In genomic region chr3:11459147-11459837, GRCh38 we compare ENCODE assay signal across 22 cellular contexts.
DNase-seq lines count a peak whose midpoint lies in the region; ATAC-seq and TF ChIP-seq lines count a peak whose summit lies in the region.
"Had no signal": no experiment of that assay in that cellular context is flagged by ENCODE, and none has a peak within 500 bp of the region (broad histone marks: within the 10 kb centered on the region; RNA-seq: fewer than 3 reads in every experiment).

No MANE protein-coding gene starts in this region.

- no peak for TF ChIP-seq POLR2A in uterus (IDR thresholded peaks at IDR 0.05)

- TF ChIP-seq CTCF in CD14-positive monocyte (IDR thresholded peaks at IDR 0.05), result no peak
- no peak for TF ChIP-seq CTCF in RWPE2 (IDR thresholded peaks at IDR 0.05; ENCODE audit: poor library complexity, severe bottlenecking)
- no peak for TF ChIP-seq CTCF in choroid plexus epithelial cell (conservative IDR thresholded peaks at IDR 0.05; ENCODE audit: low read depth, low read length)
- no peak for TF ChIP-seq CTCF in uterus (IDR thresholded peaks at IDR 0.05)

- H3K9me3 ChIP-seq in RWPE2 (ENCODE audit: severe bottlenecking) (no peaks in the 10 kb centered on the region), T-helper 17 cell (ENCODE audit: control insufficient read depth, low read length, poor library complexity, severe bottlenecking) (no peaks in the 10 kb centered on the region), HAP-1 (no peaks in the 10 kb centered on the region), uterus (no peaks in the 10 kb centered on the region)
- H3K9me3 ChIP-seq: A549, SJSA1, spleen had no signal

- H3K36me3 Mint-ChIP-seq in CD14-positive monocyte (peaks cover 39 to 53% of the 10 kb centered on the region in 2 donors), T-helper 17 cell (ENCODE audit: low read depth) (no peaks in the 10 kb centered on the region)
- peaks cover 1% of the 10 kb centered on the region for H3K36me3 Mint-ChIP-seq in T-helper 2 cell treated with Interferon-gamma antibody and Interleukin-4, amounts not matched to agents 5 μg/mL and 100 μg/mL, for 36 hours (ENCODE audit: low read depth)
- H3K36me3 Mint-ChIP-seq: natural killer cell treated with Interleukin-12 subunit alpha and Interleukin-12 subunit beta and Interleukin-15 and Interleukin-18, amount 100 ng/mL, for 72 hours had no signal

- H3K36me3 ChIP-seq in RWPE2 (ENCODE audit: low read depth) (no peaks in the 10 kb centered on the region), HAP-1 (replicated peaks) (no peaks in the 10 kb centered on the region), uterus (no peaks in the 10 kb centered on the region)
- H3K36me3 ChIP-seq: SJSA1 had no signal

- H3K4me3 ChIP-seq in RWPE2 (ENCODE audit: severe bottlenecking) (no peak overlapping the region), choroid plexus epithelial cell (ENCODE audit: low read depth, low read length) (no peak overlapping the region), HAP-1 (no peak overlapping the region), uterus (no peak overlapping the region)
- H3K4me3 ChIP-seq: A549, SJSA1, spleen had no signal

- peaks cover 0 to under 1% (median 0%) of the 10 kb centered on the region in 7 donors for H3K9me3 Mint-ChIP-seq in CD14-positive monocyte
- no peaks in the 10 kb centered on the region for H3K9me3 Mint-ChIP-seq in T-helper 2 cell treated with Interferon-gamma antibody and Interleukin-4, amounts not matched to agents 5 μg/mL and 100 μg/mL, for 36 hours
- H3K9me3 Mint-ChIP-seq: activated T-helper 1 cell treated with anti-CD3 and anti-CD28 coated beads, Interleukin-12 subunit alpha, Interleukin-12 subunit beta, Interleukin-2, Interleukin-4 antibody, amounts not matched to agents 30 ng/mL and 10 ng/mL and 1 ng/mL, durations not matched to agents 14 hours and 24 hours and 36 hours; endodermal cell; natural killer cell treated with Interleukin-12 subunit alpha and Interleukin-12 subunit beta and Interleukin-15 and Interleukin-18, amount 100 ng/mL, for 72 hours had no signal

- H3K27ac ChIP-seq in RWPE2 (ENCODE audit: poor library complexity, severe bottlenecking), result peak overlapping the region; percentile 72
- H3K27ac ChIP-seq in uterus, result no peak overlapping the region
- H3K27ac ChIP-seq: A549, C4-2B, SJSA1, spleen had no signal

- H3K27ac Mint-ChIP-seq in CD14-positive monocyte (peak overlapping the region in 5 of 7 donors; percentile 7 to 92 (median 82)), T-helper 17 cell (no peak overlapping the region)
- no peak overlapping the region for H3K27ac Mint-ChIP-seq in T-helper 2 cell treated with Interferon-gamma antibody and Interleukin-4, amounts not matched to agents 5 μg/mL and 100 μg/mL, for 36 hours
- H3K27ac Mint-ChIP-seq: activated T-helper 1 cell treated with anti-CD3 and anti-CD28 coated beads, Interleukin-12 subunit alpha, Interleukin-12 subunit beta, Interleukin-2, Interleukin-4 antibody, amounts not matched to agents 30 ng/mL and 10 ng/mL and 1 ng/mL, durations not matched to agents 14 hours and 24 hours and 36 hours; natural killer cell treated with Interleukin-12 subunit alpha and Interleukin-12 subunit beta and Interleukin-15 and Interleukin-18, amount 100 ng/mL, for 72 hours had no signal

- ATAC-seq in RWPE2 (ENCODE audit: low read depth) (peak; percentile 70), T-helper 17 cell (no peak)
- ATAC-seq: A549; HCT116; left cardiac atrium; natural killer cell treated with Interleukin-12 subunit alpha and Interleukin-12 subunit beta and Interleukin-15 and Interleukin-18, amount 100 ng/mL, for 72 hours had no signal

- DNase-seq in CD14-positive monocyte (ENCODE audit: low spot score) (no peak), RWPE2 (ENCODE audit: low spot score) (no peak), choroid plexus epithelial cell (ENCODE audit: low read depth) (peak; percentile 43), medulla oblongata (ENCODE audit: extremely low spot score) (peak; percentile 42), T-helper 17 cell (no peak), HAP-1 (ENCODE audit: low spot score in 2 of 2) (no peak), uterus (no peak)
- DNase-seq in T-helper 2 cell treated with Interferon-gamma antibody and Interleukin-4, amounts not matched to agents 5 μg/mL and 100 μg/mL, for 36 hours (ENCODE audit: low spot score), result no peak
- DNase-seq: activated CD4-positive, alpha-beta T cell treated with anti-CD3 and anti-CD28 coated beads for 1 hour; cerebellar nuclear complex; endodermal cell; left cardiac atrium; NCI-H1436; NCI-H774; spleen; stimulated activated CD4-positive, alpha-beta T cell treated with anti-CD3 and anti-CD28 coated beads, Interleukin-4, amount 100 ng/mL, for 4 hours had no signal

- H3K4me1 ChIP-seq in RWPE2 (ENCODE audit: insufficient read depth, poor library complexity, severe bottlenecking), result peaks cover 30% of the 10 kb centered on the region
- peaks cover 9% of the 10 kb centered on the region for H3K4me1 ChIP-seq in HAP-1
- H3K4me1 ChIP-seq in uterus, result no peaks in the 10 kb centered on the region
- H3K4me1 ChIP-seq: A549 had no signal

- intact Hi-C loops in CD14-positive monocyte (cut with micrococcal nuclease) (no loop called here), uterus (cut with DNase I; ENCODE audit: low total_unique reads) (no loop called here)

- H3K27me3 ChIP-seq in RWPE2 (ENCODE audit: insufficient read depth, poor library complexity, severe bottlenecking) (no peaks in the 10 kb centered on the region), HAP-1 (ENCODE audit: low read depth) (no peaks in the 10 kb centered on the region), uterus (no peaks in the 10 kb centered on the region)
- H3K27me3 ChIP-seq: SJSA1, spleen had no signal

- peaks cover 35% of the 10 kb centered on the region for H3K4me1 Mint-ChIP-seq in CD14-positive monocyte
- peaks cover 6% of the 10 kb centered on the region for H3K4me1 Mint-ChIP-seq in T-helper 17 cell
- no peaks in the 10 kb centered on the region for H3K4me1 Mint-ChIP-seq in T-helper 2 cell treated with Interferon-gamma antibody and Interleukin-4, amounts not matched to agents 5 μg/mL and 100 μg/mL, for 36 hours (ENCODE audit: low read depth)

- in situ Hi-C loops in HAP-1 (cut with MboI; ENCODE audit: low sequenced_read_pairs), result no loop called here

- H3K27me3 Mint-ChIP-seq in CD14-positive monocyte (ENCODE audit: low read depth in 3 of 3), result peaks cover 0 to 2% (median 0%) of the 10 kb centered on the region in 3 donors
- H3K27me3 Mint-ChIP-seq in T-helper 17 cell, result no peaks in the 10 kb centered on the region
- no peaks in the 10 kb centered on the region for H3K27me3 Mint-ChIP-seq in T-helper 2 cell treated with Interferon-gamma antibody and Interleukin-4, amounts not matched to agents 5 μg/mL and 100 μg/mL, for 36 hours (ENCODE audit: low read depth)
- H3K27me3 Mint-ChIP-seq: natural killer cell treated with Interleukin-12 subunit alpha and Interleukin-12 subunit beta and Interleukin-15 and Interleukin-18, amount 100 ng/mL, for 72 hours had no signal

- no peak overlapping the region for H3K4me3 Mint-ChIP-seq in CD14-positive monocyte
- no peak overlapping the region for H3K4me3 Mint-ChIP-seq in T-helper 17 cell
- H3K4me3 Mint-ChIP-seq in T-helper 2 cell treated with Interferon-gamma antibody and Interleukin-4, amounts not matched to agents 5 μg/mL and 100 μg/mL, for 36 hours, result no peak overlapping the region
- H3K4me3 Mint-ChIP-seq: activated T-helper 1 cell treated with anti-CD3 and anti-CD28 coated beads, Interleukin-12 subunit alpha, Interleukin-12 subunit beta, Interleukin-2, Interleukin-4 antibody, amounts not matched to agents 30 ng/mL and 10 ng/mL and 1 ng/mL, durations not matched to agents 14 hours and 24 hours and 36 hours; endodermal cell; natural killer cell treated with Interleukin-12 subunit alpha and Interleukin-12 subunit beta and Interleukin-15 and Interleukin-18, amount 100 ng/mL, for 72 hours had no signal

Comparison
In these comparisons a context has a peak if more than half of its experiments do, and no peak if none do; other contexts are left out.
1. DNase-seq: peak in choroid plexus epithelial cell (single experiment) and medulla oblongata (single experiment); none in CD14-positive monocyte (single experiment), RWPE2 (single experiment), T-helper 17 cell (0 of 3), T-helper 2 cell treated with Interferon-gamma antibody and Interleukin-4, amounts not matched to agents 5 μg/mL and 100 μg/mL, for 36 hours (single experiment), HAP-1 (0 of 2) and uterus (0 of 2).
2. H3K27ac Mint-ChIP-seq: peak in CD14-positive monocyte (5 of 7); none in T-helper 17 cell (single experiment) and T-helper 2 cell treated with Interferon-gamma antibody and Interleukin-4, amounts not matched to agents 5 μg/mL and 100 μg/mL, for 36 hours (single experiment).